In genomic region chr5:16644301-16644889, GRCh38 we compare ENCODE assay signal across 22 cellular contexts. TPM values are rescaled to one million over a fixed set of nuclear protein-coding genes. Genes with fewer than 3 reads are reported as not detected.
DNase-seq lines count a peak whose midpoint lies in the region; ATAC-seq and TF ChIP-seq lines count a peak whose summit lies in the region.
"Had no signal": no experiment of that assay in that cellular context is flagged by ENCODE, and none has a peak within 500 bp of the region (broad histone marks: within the 10 kb centered on the region; RNA-seq: fewer than 3 reads in every experiment).

No MANE protein-coding gene starts in this region.

- no peak overlapping the region for H3K27ac Mint-ChIP-seq in activated T-cell treated with anti-CD3 and anti-CD28 coated beads, Interleukin-2, amount 50 U/mL, for 72 hours
- H3K27ac Mint-ChIP-seq in CD4-positive, CD25-positive, alpha-beta regulatory T cell, result peak overlapping the region; percentile 75 to 84 (median 80)
- H3K27ac Mint-ChIP-seq in endodermal cell, result no peak overlapping the region

- peaks cover 7% of the 10 kb centered on the region for H3K9me3 Mint-ChIP-seq in activated T-cell treated with anti-CD3 and anti-CD28 coated beads, Interleukin-2, amount 50 U/mL, for 4 hours
- H3K9me3 Mint-ChIP-seq in activated T-cell treated with anti-CD3 and anti-CD28 coated beads, Interleukin-2, amount 50 U/mL, for 72 hours, result peaks cover 0 to 6% of the 10 kb centered on the region in 2 donors
- peaks cover 0 to 5% (median 3%) of the 10 kb centered on the region in 7 donors for H3K9me3 Mint-ChIP-seq in CD4-positive, CD25-positive, alpha-beta regulatory T cell
- H3K9me3 Mint-ChIP-seq in endodermal cell, result peaks cover 35% of the 10 kb centered on the region

- no peak overlapping the region for H3K9ac ChIP-seq in endodermal cell (ENCODE audit: extremely low read depth, low read length, poor library complexity, severe bottlenecking)

- H3K27ac ChIP-seq in CD4-positive, CD25-positive, alpha-beta regulatory T cell (ENCODE audit: insufficient read depth, low read length, poor library complexity, severe bottlenecking), result no peak overlapping the region
- no peak overlapping the region for H3K27ac ChIP-seq in endodermal cell (ENCODE audit: low read depth, low read length)
- H3K27ac ChIP-seq: HL-60 had no signal

- no peaks in the 10 kb centered on the region for H3K9me3 ChIP-seq in CD4-positive, CD25-positive, alpha-beta regulatory T cell (ENCODE audit: control insufficient read depth in 2 of 2, low read length in 2 of 2)
- H3K9me3 ChIP-seq in endodermal cell (ENCODE audit: control insufficient read depth, low read length), result peaks cover 5% of the 10 kb centered on the region

- H3K4me3 ChIP-seq in CD4-positive, CD25-positive, alpha-beta regulatory T cell (ENCODE audit: low read depth, low read length), result no peak overlapping the region
- no peak overlapping the region for H3K4me3 ChIP-seq in Jurkat, Clone E6-1 (ENCODE audit: low read length)
- no peak overlapping the region for H3K4me3 ChIP-seq in endodermal cell (ENCODE audit: low read length)

- no peak for TF ChIP-seq CTCF in endodermal cell (conservative IDR thresholded peaks at IDR 0.05)

- peak overlapping the region; percentile 24 for H3K4me3 Mint-ChIP-seq in activated T-cell treated with anti-CD3 and anti-CD28 coated beads, Interleukin-2, amount 50 U/mL, for 4 hours
- peak overlapping the region in 1 of 2 donors; percentile 45 for H3K4me3 Mint-ChIP-seq in activated T-cell treated with anti-CD3 and anti-CD28 coated beads, Interleukin-2, amount 50 U/mL, for 72 hours
- peak overlapping the region in 2 of 4 donors; percentile 62 to 67 for H3K4me3 Mint-ChIP-seq in CD4-positive, CD25-positive, alpha-beta regulatory T cell
- H3K4me3 Mint-ChIP-seq in endodermal cell, result no peak overlapping the region

- no peaks in the 10 kb centered on the region for H3K36me3 Mint-ChIP-seq in activated T-cell treated with anti-CD3 and anti-CD28 coated beads, Interleukin-2, amount 50 U/mL, for 4 hours (ENCODE audit: insufficient read depth)
- H3K36me3 Mint-ChIP-seq in activated T-cell treated with anti-CD3 and anti-CD28 coated beads, Interleukin-2, amount 50 U/mL, for 72 hours (ENCODE audit: insufficient read depth in 2 of 2), result peaks cover 3 to 4% of the 10 kb centered on the region in 2 donors
- H3K36me3 Mint-ChIP-seq in CD4-positive, CD25-positive, alpha-beta regulatory T cell, result no peaks in the 10 kb centered on the region
- no peaks in the 10 kb centered on the region for H3K36me3 Mint-ChIP-seq in endodermal cell (ENCODE audit: low read depth)

- no peaks in the 10 kb centered on the region for H3K36me3 ChIP-seq in CD4-positive, CD25-positive, alpha-beta regulatory T cell (ENCODE audit: control insufficient read depth, insufficient read depth, low read length)
- H3K36me3 ChIP-seq in endodermal cell (ENCODE audit: control insufficient read depth, insufficient read depth, low read length), result no peaks in the 10 kb centered on the region

- no peak for DNase-seq in activated T-cell treated with anti-CD3 and anti-CD28 coated beads, Interleukin-2, amount 50 U/mL, for 4 hours
- no peak for DNase-seq in activated T-cell treated with anti-CD3 and anti-CD28 coated beads, Interleukin-2, amount 50 U/mL, for 72 hours
- peak in 1 of 3 donors; percentile 23 for DNase-seq in CD4-positive, CD25-positive, alpha-beta regulatory T cell
- DNase-seq in Jurkat, Clone E6-1 (ENCODE audit: low read depth, low spot score), result peak; percentile 50
- peak; percentile 30 for DNase-seq in endodermal cell
- DNase-seq: CD4-positive, alpha-beta memory T cell; DND-41; GOT3; HCEC 1CT; KBM-7; NCI-H1092; NCI-H1436; NCI-H187 treated with DMSO at 0.1 percent for 48 hours; NCI-H2107; NCI-H446 treated with DMSO at 0.1 percent for 48 hours; NCI-H526 treated with DMSO at 0.1 percent for 48 hours; OCI-M1 had no signal

- H3K4me1 Mint-ChIP-seq in activated T-cell treated with anti-CD3 and anti-CD28 coated beads, Interleukin-2, amount 50 U/mL, for 4 hours (ENCODE audit: low read depth), result peaks cover 6% of the 10 kb centered on the region
- H3K4me1 Mint-ChIP-seq in activated T-cell treated with anti-CD3 and anti-CD28 coated beads, Interleukin-2, amount 50 U/mL, for 72 hours (ENCODE audit: low read depth), result peaks cover 9% of the 10 kb centered on the region
- H3K4me1 Mint-ChIP-seq in CD4-positive, CD25-positive, alpha-beta regulatory T cell, result peaks cover 0 to 10% (median 3%) of the 10 kb centered on the region in 4 donors
- H3K4me1 Mint-ChIP-seq in endodermal cell, result no peaks in the 10 kb centered on the region

- H3K27me3 Mint-ChIP-seq in activated T-cell treated with anti-CD3 and anti-CD28 coated beads, Interleukin-2, amount 50 U/mL, for 4 hours (ENCODE audit: low read depth), result no peaks in the 10 kb centered on the region
- no peaks in the 10 kb centered on the region for H3K27me3 Mint-ChIP-seq in activated T-cell treated with anti-CD3 and anti-CD28 coated beads, Interleukin-2, amount 50 U/mL, for 72 hours (ENCODE audit: low read depth)
- H3K27me3 Mint-ChIP-seq in CD4-positive, CD25-positive, alpha-beta regulatory T cell, result peaks cover 10% of the 10 kb centered on the region
- H3K27me3 Mint-ChIP-seq in endodermal cell (ENCODE audit: insufficient read depth), result peaks cover 27% of the 10 kb centered on the region

- WGBS in endodermal cell (ENCODE audit: insufficient coverage in 1 of 2, insufficient read length in 1 of 2), 2 experiments, result 93 to 96% methylated on average over 11 of the region's 11 CpGs

- no peaks in the 10 kb centered on the region for H3K27me3 ChIP-seq in CD4-positive, CD25-positive, alpha-beta regulatory T cell (ENCODE audit: control insufficient read depth, insufficient read depth, low read length)
- H3K27me3 ChIP-seq in endodermal cell (ENCODE audit: control insufficient read depth, insufficient read depth, low read length, poor library complexity, severe bottlenecking), result no peaks in the 10 kb centered on the region

- no peaks in the 10 kb centered on the region for H3K4me1 ChIP-seq in CD4-positive, CD25-positive, alpha-beta regulatory T cell (ENCODE audit: control insufficient read depth, insufficient read depth, low read length, poor library complexity, severe bottlenecking)
- H3K4me1 ChIP-seq in endodermal cell (ENCODE audit: control insufficient read depth, insufficient read depth, low read length), result no peaks in the 10 kb centered on the region

- ATAC-seq in activated T-cell treated with anti-CD3 and anti-CD28 coated beads, Interleukin-2, amount 50 U/mL, for 4 hours, result no peak
- ATAC-seq in activated T-cell treated with anti-CD3 and anti-CD28 coated beads, Interleukin-2, amount 50 U/mL, for 72 hours (replicated peaks in 1 of 2), result no peak
- ATAC-seq in CD4-positive, CD25-positive, alpha-beta regulatory T cell (ENCODE audit: low read depth in 2 of 2), result peak; percentile 34 to 40
- ATAC-seq in GM18870 (IDR thresholded peaks at IDR 0.05; ENCODE audit: unreplicated experiment) (no peak), GM21786 (IDR thresholded peaks at IDR 0.05; ENCODE audit: unreplicated experiment) (no peak), HG02938 (IDR thresholded peaks at IDR 0.05; ENCODE audit: unreplicated experiment) (no peak)
- ATAC-seq: HepG2 had no signal

RNA-seq across cellular contexts. Expression of gene RETREG1, which starts 27.6 kb away (rescaled TPM):
- 10 to 100 TPM in 2 of 3 donors, 1 to 10 TPM in 1; 9.6 to 12.2 (median 10.1) TPM for total RNA-seq in activated T-cell treated with anti-CD3 and anti-CD28 coated beads, Interleukin-2, amount 50 U/mL, for 4 hours
- 10 to 100 TPM; 29.4 to 30.2 TPM for total RNA-seq in activated T-cell treated with anti-CD3 and anti-CD28 coated beads, Interleukin-2, amount 50 U/mL, for 72 hours
- 31.0 TPM for total RNA-seq in CD4-positive, CD25-positive, alpha-beta regulatory T cell
- 100 to 1,000 TPM in 1 of 4 donors, 10 to 100 TPM in 3; 52.1 to 123 (median 78.7) TPM for polyA plus RNA-seq in CD4-positive, CD25-positive, alpha-beta regulatory T cell
- 25.9 TPM for polyA plus RNA-seq in Jurkat, Clone E6-1 (2012; ENCODE audit: insufficient read depth, insufficient read length)
- total RNA-seq in endodermal cell, result 1 to 10 TPM; 4.1 to 4.3 TPM
- polyA plus RNA-seq in endodermal cell (2013, experiment 1 of 2), result 1.4 TPM
- polyA plus RNA-seq in endodermal cell (2013, experiment 2 of 2), result 1.2 TPM
- total RNA-seq: HepG2 had no signal

Comparison
In these comparisons a context has a peak if more than half of its experiments do, and no peak if none do; other contexts are left out.
1. ATAC-seq: peak in CD4-positive, CD25-positive, alpha-beta regulatory T cell (2 of 2); none in activated T-cell treated with anti-CD3 and anti-CD28 coated beads, Interleukin-2, amount 50 U/mL, for 4 hours (0 of 2), activated T-cell treated with anti-CD3 and anti-CD28 coated beads, Interleukin-2, amount 50 U/mL, for 72 hours (0 of 2), GM18870 (single experiment), GM21786 (single experiment) and HG02938 (single experiment).
2. DNase-seq: peak in Jurkat, Clone E6-1 (single experiment) and endodermal cell (single experiment); none in activated T-cell treated with anti-CD3 and anti-CD28 coated beads, Interleukin-2, amount 50 U/mL, for 4 hours (single experiment) and activated T-cell treated with anti-CD3 and anti-CD28 coated beads, Interleukin-2, amount 50 U/mL, for 72 hours (0 of 2).
3. H3K27ac Mint-ChIP-seq: peak in CD4-positive, CD25-positive, alpha-beta regulatory T cell (3 of 3); none in activated T-cell treated with anti-CD3 and anti-CD28 coated beads, Interleukin-2, amount 50 U/mL, for 72 hours (single experiment) and endodermal cell (single experiment).